In the genomic region with DNA sequence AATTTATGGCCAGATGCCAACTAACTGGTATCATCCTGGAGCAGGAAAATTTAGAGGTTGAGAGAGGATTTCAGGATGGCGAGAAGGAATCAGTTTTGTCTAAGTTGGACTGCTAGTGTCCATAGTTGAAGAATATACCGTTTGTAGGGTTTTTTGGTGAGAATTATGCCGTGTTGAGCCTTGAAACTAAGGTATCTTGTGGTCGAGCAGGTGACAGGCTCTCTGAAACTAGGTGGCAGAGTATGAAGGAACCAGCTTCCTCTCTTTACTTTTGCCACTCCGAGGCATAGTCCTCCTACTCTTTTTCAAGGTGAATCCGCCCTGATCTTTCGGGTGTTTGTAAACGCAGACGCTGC, we compare ENCODE assay signal across 8 cellular contexts. TPM values are rescaled to one million over a fixed set of nuclear protein-coding genes. Genes with fewer than 3 reads are reported as not detected.
DNase-seq lines count a peak whose midpoint lies in the region; ATAC-seq lines count a peak whose summit lies in the region.

No MANE protein-coding gene starts in this region.

- CTCF ChIA-PET in activated CD4-positive, alpha-beta memory T cell treated with anti-CD3 and anti-CD28 coated beads, Interleukin-2, amount 10 ng/mL, durations not matched to agents 7 days and 5 days (lab: Charles Lee) = interaction anchor here (0.9 kb wide), 1 partner anchor 77 kb away, joined by 4 read pairs; no protein-coding TSS in a partner anchor

- H3K27ac Mint-ChIP-seq in activated CD4-positive, alpha-beta memory T cell treated with anti-CD3 and anti-CD28 coated beads, Interleukin-2, amount 10 ng/mL, durations not matched to agents 7 days and 5 days = no peak overlapping the region
- no peak overlapping the region for H3K27ac Mint-ChIP-seq in stimulated activated memory B cell treated with anti-CD40 and anti-IgM and Interleukin-4, amounts not matched to agents 10 μg/mL and 1 μg/mL and 100 μg/mL, for 72 hours

- peaks cover 31% of the 10 kb centered on the region for H3K4me1 Mint-ChIP-seq in activated CD4-positive, alpha-beta memory T cell treated with anti-CD3 and anti-CD28 coated beads, Interleukin-2, amount 10 ng/mL, durations not matched to agents 7 days and 5 days
- peaks cover 15% of the 10 kb centered on the region for H3K4me1 Mint-ChIP-seq in stimulated activated memory B cell treated with anti-CD40 and anti-IgM and Interleukin-4, amounts not matched to agents 10 μg/mL and 1 μg/mL and 100 μg/mL, for 72 hours

- POLR2A ChIA-PET in activated CD4-positive, alpha-beta memory T cell treated with anti-CD3 and anti-CD28 coated beads, Interleukin-2, amount 10 ng/mL, durations not matched to agents 7 days and 5 days (lab: Charles Lee) = interaction anchor here (0.5 to 7.0 kb wide), 7 partner anchors 8 to 86 kb away, joined by 3 to 81 read pairs (median 4); a partner anchor contains a TSS

- H3K27me3 Mint-ChIP-seq in activated CD4-positive, alpha-beta memory T cell treated with anti-CD3 and anti-CD28 coated beads, Interleukin-2, amount 10 ng/mL, durations not matched to agents 7 days and 5 days = no peaks in the 10 kb centered on the region
- H3K27me3 Mint-ChIP-seq in stimulated activated memory B cell treated with anti-CD40 and anti-IgM and Interleukin-4, amounts not matched to agents 10 μg/mL and 1 μg/mL and 100 μg/mL, for 72 hours = no peaks in the 10 kb centered on the region

- peak; percentile 14 for DNase-seq in activated CD4-positive, CD25-positive, alpha-beta regulatory T cell treated with anti-CD3 and anti-CD28 coated beads, Interleukin-2, amount 50 U/mL, for 16 hours (ENCODE audit: low read depth, low spot score)
- DNase-seq in activated CD4-positive, CD25-positive, alpha-beta regulatory T cell treated with anti-CD3 and anti-CD28 coated beads, Interleukin-2, amount 50 U/mL, for 72 hours = no peak
- peak; percentile 39 for DNase-seq in activated CD4-positive, alpha-beta memory T cell treated with anti-CD3 and anti-CD28 coated beads, Interleukin-2, amount 10 ng/mL, durations not matched to agents 7 days and 5 days
- no peak for DNase-seq in NCI-H82 (lab: John Stamatoyannopoulos, UW)
- no peak for DNase-seq in glomerular visceral epithelial cell (ENCODE audit: extremely low spot score)
- DNase-seq in NCI-H524 (lab: John Stamatoyannopoulos, UW) = no peak

- peaks cover 31% of the 10 kb centered on the region for H3K36me3 Mint-ChIP-seq in activated CD4-positive, alpha-beta memory T cell treated with anti-CD3 and anti-CD28 coated beads, Interleukin-2, amount 10 ng/mL, durations not matched to agents 7 days and 5 days (ENCODE audit: low read depth)
- H3K36me3 Mint-ChIP-seq in stimulated activated memory B cell treated with anti-CD40 and anti-IgM and Interleukin-4, amounts not matched to agents 10 μg/mL and 1 μg/mL and 100 μg/mL, for 72 hours = peaks cover 37% of the 10 kb centered on the region

- H3K9me3 Mint-ChIP-seq in activated CD4-positive, alpha-beta memory T cell treated with anti-CD3 and anti-CD28 coated beads, Interleukin-2, amount 10 ng/mL, durations not matched to agents 7 days and 5 days = no peaks in the 10 kb centered on the region
- H3K9me3 Mint-ChIP-seq in stimulated activated memory B cell treated with anti-CD40 and anti-IgM and Interleukin-4, amounts not matched to agents 10 μg/mL and 1 μg/mL and 100 μg/mL, for 72 hours = no peaks in the 10 kb centered on the region

- no peak overlapping the region for H3K4me3 Mint-ChIP-seq in activated CD4-positive, alpha-beta memory T cell treated with anti-CD3 and anti-CD28 coated beads, Interleukin-2, amount 10 ng/mL, durations not matched to agents 7 days and 5 days
- H3K4me3 Mint-ChIP-seq in stimulated activated memory B cell treated with anti-CD40 and anti-IgM and Interleukin-4, amounts not matched to agents 10 μg/mL and 1 μg/mL and 100 μg/mL, for 72 hours = no peak overlapping the region

- ATAC-seq in HG03025 (IDR thresholded peaks at IDR 0.05; ENCODE audit: low FRiP score, unreplicated experiment) = peak; percentile 79
- ATAC-seq in stimulated activated memory B cell treated with anti-CD40 and anti-IgM and Interleukin-4, amounts not matched to agents 10 μg/mL and 1 μg/mL and 100 μg/mL, for 72 hours = peak; percentile 95

RNA-seq across cellular contexts. Expression of a gene that starts 9.7 kb away (rescaled TPM):
- 10 to 100 TPM; 85.8 to 90.7 TPM for total RNA-seq in activated CD4-positive, alpha-beta memory T cell treated with anti-CD3 and anti-CD28 coated beads, Interleukin-2, amount 10 ng/mL, durations not matched to agents 7 days and 5 days

Comparison
In these comparisons a context has a peak if more than half of its experiments do, and no peak if none do; other contexts are left out.
1. DNase-seq: peak in activated CD4-positive, CD25-positive, alpha-beta regulatory T cell treated with anti-CD3 and anti-CD28 coated beads, Interleukin-2, amount 50 U/mL, for 16 hours (single experiment) and activated CD4-positive, alpha-beta memory T cell treated with anti-CD3 and anti-CD28 coated beads, Interleukin-2, amount 10 ng/mL, durations not matched to agents 7 days and 5 days (single experiment); none in activated CD4-positive, CD25-positive, alpha-beta regulatory T cell treated with anti-CD3 and anti-CD28 coated beads, Interleukin-2, amount 50 U/mL, for 72 hours (single experiment), NCI-H82 (single experiment), glomerular visceral epithelial cell (single experiment) and NCI-H524 (0 of 2).